12 cellular contexts compared by ENCODE assay signal in genomic region chr1:85313888-85314696, GRCh38. TPM values are rescaled to one million over a fixed set of nuclear protein-coding genes. Genes with fewer than 3 reads are reported as not detected.
DNase-seq lines count a peak whose midpoint lies in the region; ATAC-seq and TF ChIP-seq lines count a peak whose summit lies in the region.
"Had no signal": no experiment of that assay in that cellular context is flagged by ENCODE, and none has a peak within 500 bp of the region (broad histone marks: within the 10 kb centered on the region; RNA-seq: fewer than 3 reads in every experiment).

No MANE protein-coding gene starts in this region.

- H3K4me3 ChIP-seq in cardiac fibroblast (replicated peaks in 1 of 2; ENCODE audit: low read depth in 2 of 2, low read length in 2 of 2) (no peak overlapping the region), lower lobe of right lung (no peak overlapping the region)

- intact Hi-C loops in lower lobe of right lung (cut with DNase I), result no loop called here

- H3K27ac ChIP-seq in 22Rv1, result peak overlapping the region; percentile 17; the same call in 1 of the 2 replicates
- peak overlapping the region; percentile 18 for H3K27ac ChIP-seq in lower lobe of right lung

- H3K36me3 ChIP-seq in lower lobe of right lung, result no peaks in the 10 kb centered on the region

- TF ChIP-seq CTCF in 22Rv1 (IDR thresholded peaks at IDR 0.05), result no peak
- TF ChIP-seq CTCF in cardiac fibroblast (IDR thresholded peaks at IDR 0.05; ENCODE audit: low read depth, low read length), result no peak
- TF ChIP-seq CTCF in lower lobe of right lung (IDR thresholded peaks at IDR 0.05), result no peak

- H3K9me3 ChIP-seq in lower lobe of right lung, result no peaks in the 10 kb centered on the region

- no peaks in the 10 kb centered on the region for H3K27me3 ChIP-seq in lower lobe of right lung (ENCODE audit: low read depth)

- peak; percentile 72 to 79 for ATAC-seq in lower lobe of right lung
- no peak for ATAC-seq in GM18873 (IDR thresholded peaks at IDR 0.05; ENCODE audit: low FRiP score, unreplicated experiment)
- no peak for ATAC-seq in HG03469 (IDR thresholded peaks at IDR 0.05; ENCODE audit: unreplicated experiment)
- ATAC-seq: stimulated activated naive B cell treated with anti-CD40 and anti-IgM and Interleukin-4, amounts not matched to agents 10 μg/mL and 1 μg/mL and 100 μg/mL, for 72 hours had no signal

- peaks cover 19% of the 10 kb centered on the region for H3K4me1 ChIP-seq in lower lobe of right lung

- DNase-seq in M059J (ENCODE audit: low read depth), result peak; percentile 98
- peak; percentile 94 to 97 for DNase-seq in cardiac fibroblast (ENCODE audit: low read depth in 2 of 2)
- no peak for DNase-seq in lower lobe of right lung
- DNase-seq in GOT3 (lab: John Stamatoyannopoulos, UW), result no peak
- no peak for DNase-seq in NCI-H146 (lab: John Stamatoyannopoulos, UW)
- DNase-seq: glutamatergic neuron; NCI-H82; occipital lobe; stimulated activated naive B cell treated with anti-CD40 and anti-IgM and Interleukin-4, amounts not matched to agents 10 μg/mL and 1 μg/mL and 100 μg/mL, for 72 hours had no signal

RNA-seq across cellular contexts. Expression of gene BCL10, which starts 37.7 kb away (rescaled TPM):
- 35.6 and 42.2 TPM in 2 replicates for total RNA-seq in M059J (2014; rRNA removed; shearing (Covaris generic))
- 27.4 TPM for total RNA-seq in lower lobe of right lung

RNA-seq across cellular contexts. Expression of gene C1orf52, which starts 54.6 kb away (rescaled TPM):
- total RNA-seq in M059J (2014; rRNA removed; shearing (Covaris generic)), result 22.8 and 31.7 TPM in 2 replicates
- 23.4 TPM for total RNA-seq in lower lobe of right lung

Comparison
In these comparisons a context has a peak if more than half of its experiments do, and no peak if none do; other contexts are left out.
1. DNase-seq: peak in M059J (single experiment) and cardiac fibroblast (2 of 2); none in lower lobe of right lung (single experiment), GOT3 (single experiment) and NCI-H146 (single experiment).
2. ATAC-seq: peak in lower lobe of right lung (2 of 2); none in GM18873 (single experiment) and HG03469 (single experiment).